In genomic region chr11:45804806-45805304, GRCh38 we compare ENCODE assay signal across 8 cellular contexts. TPM values are rescaled to one million over a fixed set of nuclear protein-coding genes. Genes with fewer than 3 reads are reported as not detected.
DNase-seq lines count a peak whose midpoint lies in the region; ATAC-seq, FAIRE-seq and TF ChIP-seq lines count a peak whose summit lies in the region.

Gene SLC35C1, plus strand, starts transcription at chr11:45805149. Its CDS starts 653 bp downstream, at chr11:45805802.

- no peaks in the 10 kb centered on the region for H3K9me3 Mint-ChIP-seq in activated CD4-positive, alpha-beta T cell treated with anti-CD3 and anti-CD28 coated beads, Interleukin-2, amount 10 ng/mL, durations not matched to agents 7 days and 5 days

- CTCF ChIA-PET in activated CD4-positive, alpha-beta T cell treated with anti-CD3 and anti-CD28 coated beads, Interleukin-2, amount 10 ng/mL, durations not matched to agents 7 days and 5 days (lab: Charles Lee), result interaction anchor here (1.6 to 3.7 kb wide), 2 partner anchors 33 to 38 kb away, joined by 4 to 14 read pairs; no protein-coding TSS in a partner anchor

- H3K9ac ChIP-seq in BLaER1, result peak within 1 kb of the TSS; percentile 79

- H3K36me3 ChIP-seq in BLaER1 (peaks cover 21% of the 10 kb centered on the region), left lung (peaks cover 0 to 22% of the 10 kb centered on the region in 2 donors)

- peak within 1 kb of the TSS; percentile 94 for H3K27ac Mint-ChIP-seq in activated CD4-positive, alpha-beta T cell treated with anti-CD3 and anti-CD28 coated beads, Interleukin-2, amount 10 ng/mL, durations not matched to agents 7 days and 5 days

- intact Hi-C loops in left lung (cut with DNase I), result no loop called here

- peaks cover 50% of the 10 kb centered on the region for H3K4me1 Mint-ChIP-seq in activated CD4-positive, alpha-beta T cell treated with anti-CD3 and anti-CD28 coated beads, Interleukin-2, amount 10 ng/mL, durations not matched to agents 7 days and 5 days

- POLR2A ChIA-PET in activated CD4-positive, alpha-beta T cell treated with anti-CD3 and anti-CD28 coated beads, Interleukin-2, amount 10 ng/mL, durations not matched to agents 7 days and 5 days (lab: Charles Lee), result interaction anchor here (1.6 kb wide), 1 partner anchor 42 kb away, joined by 8 read pairs; the partner anchor contains the start of gene CRY2

- H3K27ac ChIP-seq in BLaER1 (peak within 1 kb of the TSS; percentile 72), left lung (peak within 1 kb of the TSS; percentile 89 to 92)

- H3K4me1 ChIP-seq in BLaER1 (peaks cover 46% of the 10 kb centered on the region), left lung (peaks cover 28 to 56% of the 10 kb centered on the region in 2 donors)

- H3K4me3 ChIP-seq in BLaER1 (peak within 1 kb of the TSS; percentile 88), left lung (peak within 1 kb of the TSS; percentile 70 to 88)

- DNase-seq in GM19239 (ENCODE audit: insufficient read length, low spot score), result peak; percentile 97
- peak; percentile 87 for DNase-seq in NCI-H526 treated with DMSO at 0.1 percent for 48 hours (lab: John Stamatoyannopoulos, UW)
- DNase-seq in activated CD4-positive, alpha-beta T cell treated with anti-CD3 and anti-CD28 coated beads, Interleukin-2, amount 10 ng/mL, durations not matched to agents 7 days and 5 days, result peak; percentile 97
- peak; percentile 34 for DNase-seq in cortex of kidney (lab: John Stamatoyannopoulos, UW)
- DNase-seq in left lung, result peak; percentile 98 to 100
- peak; percentile 95 to 97 for DNase-seq in stimulated activated CD4-positive, alpha-beta T cell treated with anti-CD3 and anti-CD28 coated beads, Interleukin-2, amount 100 ng/mL, for 48 hours

- ATAC-seq in HG03457 (IDR thresholded peaks at IDR 0.05; ENCODE audit: unreplicated experiment) (peak; percentile 75), left lung (peak; percentile 97)

- H3K4me2 ChIP-seq in BLaER1, result peak within 1 kb of the TSS; percentile 99

- H3K27me3 Mint-ChIP-seq in activated CD4-positive, alpha-beta T cell treated with anti-CD3 and anti-CD28 coated beads, Interleukin-2, amount 10 ng/mL, durations not matched to agents 7 days and 5 days, result no peaks in the 10 kb centered on the region

- H4K20me1 ChIP-seq in BLaER1, result peaks cover 12% of the 10 kb centered on the region

- TF ChIP-seq CTCF in left lung (IDR thresholded peaks at IDR 0.05), result peak; percentile 7 to 21

- FAIRE-seq in GM19239 (lab: Jason Lieb, UNC), result peak; percentile 93

- H3K9me3 ChIP-seq in BLaER1 (no peaks in the 10 kb centered on the region), left lung (no peaks in the 10 kb centered on the region)

- H3K36me3 Mint-ChIP-seq in activated CD4-positive, alpha-beta T cell treated with anti-CD3 and anti-CD28 coated beads, Interleukin-2, amount 10 ng/mL, durations not matched to agents 7 days and 5 days (ENCODE audit: low read depth), result peaks cover 12% of the 10 kb centered on the region

- H3K27me3 ChIP-seq in BLaER1 (no peaks in the 10 kb centered on the region), left lung (peaks cover 0 to 3% of the 10 kb centered on the region in 2 donors)

- H3K4me3 Mint-ChIP-seq in activated CD4-positive, alpha-beta T cell treated with anti-CD3 and anti-CD28 coated beads, Interleukin-2, amount 10 ng/mL, durations not matched to agents 7 days and 5 days, result peak within 1 kb of the TSS; percentile 88

RNA-seq across cellular contexts. Expression of gene SLC35C1, which starts in this region (rescaled TPM):
- 10 to 100 TPM; 18.0 to 18.2 TPM for total RNA-seq in activated CD4-positive, alpha-beta T cell treated with anti-CD3 and anti-CD28 coated beads, Interleukin-2, amount 10 ng/mL, durations not matched to agents 7 days and 5 days
- total RNA-seq in left lung, result 10 to 100 TPM; 25.5 to 30.7 TPM

Comparison
In these comparisons a context has a peak if more than half of its experiments do, and no peak if none do; other contexts are left out.
1. Peak in every context shown above with its lines: DNase-seq, ATAC-seq, H3K4me3 ChIP-seq and H3K27ac ChIP-seq.
2. DNase-seq: peak in every context shown above with its lines; median percentile 99 in left lung; 97 in GM19239; 97 in activated CD4-positive, alpha-beta T cell treated with anti-CD3 and anti-CD28 coated beads, Interleukin-2, amount 10 ng/mL, durations not matched to agents 7 days and 5 days; 96 in stimulated activated CD4-positive, alpha-beta T cell treated with anti-CD3 and anti-CD28 coated beads, Interleukin-2, amount 100 ng/mL, for 48 hours; 87 in NCI-H526 treated with DMSO at 0.1 percent for 48 hours; 34 in cortex of kidney.